ENCODE assay signal across 22 cellular contexts in genomic region chr4:185437809-185438208, GRCh38. TPM values are rescaled to one million over a fixed set of nuclear protein-coding genes. Genes with fewer than 3 reads are reported as not detected.
DNase-seq lines count a peak whose midpoint lies in the region; ATAC-seq, FAIRE-seq and TF ChIP-seq lines count a peak whose summit lies in the region.
"Had no signal": no experiment of that assay in that cellular context is flagged by ENCODE, and none has a peak within 500 bp of the region (broad histone marks: within the 10 kb centered on the region; RNA-seq: fewer than 3 reads in every experiment).

No MANE protein-coding gene starts in this region.

- DNase-seq in GM10248 (ENCODE audit: extremely low spot score) (peak; percentile 10), type B pancreatic cell (ENCODE audit: extremely low spot score, unreplicated experiment) (no peak), D721Med (ENCODE audit: insufficient read length, low spot score) (no peak)
- no peak for DNase-seq in activated T-helper 2 cell treated with anti-CD3 and anti-CD28 coated beads, Interferon-gamma antibody, Interleukin-2, Interleukin-4, amounts not matched to agents 10 μg/mL and 5 μg/mL and 100 μg/mL, durations not matched to agents 14 hours and 24 hours and 36 hours (ENCODE audit: low spot score)
- DNase-seq: activated naive CD4-positive, alpha-beta T cell treated with anti-CD3 and anti-CD28 coated beads, Interleukin-2, amount 50 U/mL, for 16 hours; activated T-cell treated with anti-CD3 and anti-CD28 coated beads, Interleukin-2, amount 50 U/mL, for 48 hours; anterior cingulate cortex; dorsolateral prefrontal cortex; mammary epithelial cell; MV-4-11; NCI-H187; NCI-H2227 treated with DMSO at 0.1 percent for 48 hours; NCI-H774; SW 1271; uterus had no signal

- CTCF ChIA-PET in GM10248 (lab: Yijun Ruan, JAX) = no interaction called here

- no peaks in the 10 kb centered on the region for H3K27me3 Mint-ChIP-seq in type B pancreatic cell
- H3K27me3 Mint-ChIP-seq in activated T-helper 2 cell treated with anti-CD3 and anti-CD28 coated beads, Interferon-gamma antibody, Interleukin-2, Interleukin-4, amounts not matched to agents 10 μg/mL and 5 μg/mL and 100 μg/mL, durations not matched to agents 14 hours and 24 hours and 36 hours (ENCODE audit: low read depth) = peaks cover 8% of the 10 kb centered on the region

- POLR2A ChIA-PET in GM10248 (lab: Yijun Ruan, JAX) = no interaction called here

- no peak for FAIRE-seq in D721Med (lab: Jason Lieb, UNC)

- ATAC-seq in GM18858 (IDR thresholded peaks at IDR 0.05; ENCODE audit: unreplicated experiment) = peak; percentile 79
- peak; percentile 43 for ATAC-seq in HG02759 (IDR thresholded peaks at IDR 0.05; ENCODE audit: unreplicated experiment)
- peak; percentile 81 for ATAC-seq in HG03558 (IDR thresholded peaks at IDR 0.05; ENCODE audit: extremely low read depth, unreplicated experiment)
- ATAC-seq in HG02973 (IDR thresholded peaks at IDR 0.05; ENCODE audit: unreplicated experiment) = no peak
- ATAC-seq: activated CD4-positive, CD25-positive, alpha-beta regulatory T cell treated with anti-CD3 and anti-CD28 coated beads, Interleukin-2, amount 50 U/mL, for 24 hours; Right ventricle myocardium inferior had no signal

- no peak overlapping the region for H3K27ac Mint-ChIP-seq in type B pancreatic cell
- no peak overlapping the region for H3K27ac Mint-ChIP-seq in activated T-helper 2 cell treated with anti-CD3 and anti-CD28 coated beads, Interferon-gamma antibody, Interleukin-2, Interleukin-4, amounts not matched to agents 10 μg/mL and 5 μg/mL and 100 μg/mL, durations not matched to agents 14 hours and 24 hours and 36 hours

- H3K4me1 Mint-ChIP-seq in type B pancreatic cell (ENCODE audit: unreplicated experiment) = no peaks in the 10 kb centered on the region
- H3K4me1 Mint-ChIP-seq in activated T-helper 2 cell treated with anti-CD3 and anti-CD28 coated beads, Interferon-gamma antibody, Interleukin-2, Interleukin-4, amounts not matched to agents 10 μg/mL and 5 μg/mL and 100 μg/mL, durations not matched to agents 14 hours and 24 hours and 36 hours (ENCODE audit: low read depth) = no peaks in the 10 kb centered on the region

- TF ChIP-seq CTCF in GM10248 (IDR thresholded peaks at IDR 0.05; ENCODE audit: control extremely low read depth, extremely low read depth, low read depth, missing control alignments) (no peak), type B pancreatic cell (conservative IDR thresholded peaks at IDR 0.05) (no peak), D721Med (IDR thresholded peaks at IDR 0.05; ENCODE audit: insufficient read depth, missing control alignments) (no peak)

- H3K9me3 Mint-ChIP-seq in type B pancreatic cell = no peaks in the 10 kb centered on the region
- H3K9me3 Mint-ChIP-seq in activated T-helper 2 cell treated with anti-CD3 and anti-CD28 coated beads, Interferon-gamma antibody, Interleukin-2, Interleukin-4, amounts not matched to agents 10 μg/mL and 5 μg/mL and 100 μg/mL, durations not matched to agents 14 hours and 24 hours and 36 hours = no peaks in the 10 kb centered on the region

- H3K4me3 Mint-ChIP-seq in type B pancreatic cell = no peak overlapping the region
- no peak overlapping the region for H3K4me3 Mint-ChIP-seq in activated T-helper 2 cell treated with anti-CD3 and anti-CD28 coated beads, Interferon-gamma antibody, Interleukin-2, Interleukin-4, amounts not matched to agents 10 μg/mL and 5 μg/mL and 100 μg/mL, durations not matched to agents 14 hours and 24 hours and 36 hours (ENCODE audit: low read depth)

- H3K36me3 Mint-ChIP-seq in type B pancreatic cell = no peaks in the 10 kb centered on the region
- H3K36me3 Mint-ChIP-seq in activated T-helper 2 cell treated with anti-CD3 and anti-CD28 coated beads, Interferon-gamma antibody, Interleukin-2, Interleukin-4, amounts not matched to agents 10 μg/mL and 5 μg/mL and 100 μg/mL, durations not matched to agents 14 hours and 24 hours and 36 hours (ENCODE audit: low read depth) = no peaks in the 10 kb centered on the region

- intact Hi-C loops in activated T-helper 2 cell treated with anti-CD3 and anti-CD28 coated beads, Interferon-gamma antibody, Interleukin-2, Interleukin-4, amounts not matched to agents 10 μg/mL and 5 μg/mL and 100 μg/mL, durations not matched to agents 14 hours and 24 hours and 36 hours (cut with micrococcal nuclease) = no loop called here

RNA-seq across cellular contexts. Expression of gene UFSP2, which starts 12.0 kb away (rescaled TPM):
- total RNA-seq in type B pancreatic cell (ENCODE audit: low replicate concordance) = 21.1 and 22.1 TPM in 2 replicates
- total RNA-seq in activated T-helper 2 cell treated with anti-CD3 and anti-CD28 coated beads, Interferon-gamma antibody, Interleukin-2, Interleukin-4, amounts not matched to agents 10 μg/mL and 5 μg/mL and 100 μg/mL, durations not matched to agents 14 hours and 24 hours and 36 hours = 26.4 and 34.5 TPM in 2 replicates

RNA-seq across cellular contexts. Expression of gene CCDC110, which starts 33.7 kb away (rescaled TPM):
- 0.21 and 0.94 TPM in 2 replicates for total RNA-seq in type B pancreatic cell (ENCODE audit: low replicate concordance)
- total RNA-seq in activated T-helper 2 cell treated with anti-CD3 and anti-CD28 coated beads, Interferon-gamma antibody, Interleukin-2, Interleukin-4, amounts not matched to agents 10 μg/mL and 5 μg/mL and 100 μg/mL, durations not matched to agents 14 hours and 24 hours and 36 hours = not detected in 2 replicates

RNA-seq across cellular contexts. Expression of gene ANKRD37, which starts 41.2 kb away (rescaled TPM):
- total RNA-seq in type B pancreatic cell (ENCODE audit: low replicate concordance) = 3.6 and 5.8 TPM in 2 replicates
- total RNA-seq in activated T-helper 2 cell treated with anti-CD3 and anti-CD28 coated beads, Interferon-gamma antibody, Interleukin-2, Interleukin-4, amounts not matched to agents 10 μg/mL and 5 μg/mL and 100 μg/mL, durations not matched to agents 14 hours and 24 hours and 36 hours = 23.0 and 23.4 TPM in 2 replicates

RNA-seq across cellular contexts. Expression of gene LRP2BP, which starts 42.1 kb away (rescaled TPM):
- total RNA-seq in type B pancreatic cell (ENCODE audit: low replicate concordance) = 0.74 and 1.0 TPM in 2 replicates
- total RNA-seq in activated T-helper 2 cell treated with anti-CD3 and anti-CD28 coated beads, Interferon-gamma antibody, Interleukin-2, Interleukin-4, amounts not matched to agents 10 μg/mL and 5 μg/mL and 100 μg/mL, durations not matched to agents 14 hours and 24 hours and 36 hours = 0.55 and 0.67 TPM in 2 replicates
- total RNA-seq: G401 had no signal
